12 cellular contexts compared by ENCODE assay signal in the genomic region with DNA sequence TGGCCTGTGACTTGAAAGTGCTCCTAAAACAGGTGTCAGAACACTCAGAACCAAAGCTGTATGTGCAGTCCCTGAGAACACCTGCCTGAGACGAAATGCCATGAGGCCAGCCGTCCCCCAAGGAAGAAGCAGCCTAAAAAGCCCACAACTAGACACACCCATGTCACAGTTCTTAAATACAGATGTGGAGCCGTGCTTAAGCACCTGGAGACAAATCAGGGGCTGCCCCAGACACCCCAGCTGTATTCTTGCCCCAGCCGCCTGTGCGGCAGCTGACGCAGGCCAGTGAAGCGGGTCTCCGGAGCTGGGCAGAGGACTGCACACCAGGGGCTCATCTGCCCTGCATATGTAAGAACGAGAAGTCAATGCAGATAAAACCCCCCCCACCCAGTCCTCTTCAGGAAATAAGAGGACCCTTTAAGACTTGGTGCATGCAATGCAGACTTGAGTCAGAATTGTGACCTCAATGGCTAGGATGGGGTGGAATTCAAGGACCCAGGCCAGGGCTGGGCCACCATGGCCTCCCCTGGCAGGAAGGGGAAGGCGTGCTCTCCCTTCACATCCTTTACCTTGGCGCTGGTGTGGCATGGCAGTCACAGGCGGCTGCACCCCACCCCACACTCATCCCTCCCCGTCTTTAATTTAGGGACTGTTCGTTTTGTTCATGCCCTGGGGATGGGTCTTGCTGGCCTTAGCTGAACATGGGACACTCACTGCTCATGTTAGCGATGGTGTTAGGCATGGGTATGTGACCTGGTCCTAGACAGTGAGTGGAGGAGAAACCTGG. TPM values are rescaled to one million over a fixed set of nuclear protein-coding genes. Genes with fewer than 3 reads are reported as not detected.
DNase-seq lines count a peak whose midpoint lies in the region; ATAC-seq and TF ChIP-seq lines count a peak whose summit lies in the region.
"Had no signal": no experiment of that assay in that cellular context is flagged by ENCODE, and none has a peak within 500 bp of the region (broad histone marks: within the 10 kb centered on the region; RNA-seq: fewer than 3 reads in every experiment).

No MANE protein-coding gene starts in this region.

- H3K4me2 ChIP-seq in Karpas-422 (ENCODE audit: low read depth, low read length, poor library complexity, severe bottlenecking): no peak overlapping the region

- intact Hi-C loops in gastrocnemius medialis (cut with DNase I; ENCODE audit: low total_unique reads) (no loop called here), lower lobe of right lung (cut with DNase I) (no loop called here)

- H3K9me3 Mint-ChIP-seq in stimulated activated naive B cell treated with anti-CD40 and anti-IgM and Interleukin-4, amounts not matched to agents 10 μg/mL and 1 μg/mL and 100 μg/mL, for 72 hours: no peaks in the 10 kb centered on the region
- no peaks in the 10 kb centered on the region for H3K9me3 Mint-ChIP-seq in activated naive CD8-positive, alpha-beta T cell treated with anti-CD3 and anti-CD28 coated beads, Interleukin-2, amount 50 U/mL, for 24 hours
- H3K9me3 Mint-ChIP-seq: activated naive CD8-positive, alpha-beta T cell treated with anti-CD3 and anti-CD28 coated beads for 36 hours had no signal

- H3K4me3 ChIP-seq in Karpas-422 (ENCODE audit: low read length) (no peak overlapping the region), gastrocnemius medialis (no peak overlapping the region), lower lobe of right lung (no peak overlapping the region)
- H3K4me3 ChIP-seq: ovary had no signal

- no peak overlapping the region for H3K4me3 Mint-ChIP-seq in stimulated activated naive B cell treated with anti-CD40 and anti-IgM and Interleukin-4, amounts not matched to agents 10 μg/mL and 1 μg/mL and 100 μg/mL, for 72 hours
- H3K4me3 Mint-ChIP-seq in activated naive CD8-positive, alpha-beta T cell treated with anti-CD3 and anti-CD28 coated beads, Interleukin-2, amount 50 U/mL, for 24 hours: no peak overlapping the region
- H3K4me3 Mint-ChIP-seq: activated naive CD8-positive, alpha-beta T cell treated with anti-CD3 and anti-CD28 coated beads for 36 hours had no signal

- H4K20me1 ChIP-seq in Karpas-422 (ENCODE audit: insufficient read depth, low read depth, low read length): 0 out of 2 replicates have a peak, but pooled peaks cover 10% of the 10 kb centered on the region

- in situ Hi-C loops in gastrocnemius medialis (cut with MboI; ENCODE audit: low sequenced_read_pairs in 4 of 4): loop anchor here in 1 of 4 donors (25.0 kb wide), 1 partner anchor 193 kb away; no protein-coding TSS in a partner anchor

- H3K27ac ChIP-seq in Karpas-422 (ENCODE audit: low read length) (no peak overlapping the region), gastrocnemius medialis (no peak overlapping the region), lower lobe of right lung (no peak overlapping the region)
- H3K27ac ChIP-seq: ovary had no signal

- H3K36me3 Mint-ChIP-seq in stimulated activated naive B cell treated with anti-CD40 and anti-IgM and Interleukin-4, amounts not matched to agents 10 μg/mL and 1 μg/mL and 100 μg/mL, for 72 hours: peaks cover 2 to 22% of the 10 kb centered on the region in 2 donors
- no peaks in the 10 kb centered on the region for H3K36me3 Mint-ChIP-seq in activated naive CD8-positive, alpha-beta T cell treated with anti-CD3 and anti-CD28 coated beads, Interleukin-2, amount 50 U/mL, for 24 hours (ENCODE audit: low read depth)
- H3K36me3 Mint-ChIP-seq: activated naive CD8-positive, alpha-beta T cell treated with anti-CD3 and anti-CD28 coated beads for 36 hours had no signal

- no peaks in the 10 kb centered on the region for H3K79me2 ChIP-seq in Karpas-422 (ENCODE audit: low read length)

- H3K36me3 ChIP-seq in Karpas-422 (ENCODE audit: insufficient read depth, low read length): no peaks in the 10 kb centered on the region
- no peaks in the 10 kb centered on the region for H3K36me3 ChIP-seq in gastrocnemius medialis
- H3K36me3 ChIP-seq in lower lobe of right lung: no peaks in the 10 kb centered on the region
- H3K36me3 ChIP-seq: ovary had no signal

- no peaks in the 10 kb centered on the region for H3K9me2 ChIP-seq in Karpas-422 (replicated peaks; ENCODE audit: insufficient read depth, low read length)

- H3K9me3 ChIP-seq in Karpas-422 (ENCODE audit: low read length) (no peaks in the 10 kb centered on the region), gastrocnemius medialis (no peaks in the 10 kb centered on the region), lower lobe of right lung (no peaks in the 10 kb centered on the region)
- H3K9me3 ChIP-seq: ovary had no signal

- H3K4me1 ChIP-seq in Karpas-422 (ENCODE audit: low read length) (peaks cover 10% of the 10 kb centered on the region; the same call in 1 of the 2 replicates), gastrocnemius medialis (peaks cover under 1 to 3% of the 10 kb centered on the region in 2 donors), lower lobe of right lung (peaks cover 3% of the 10 kb centered on the region)

- DNase-seq in Karpas-422: peak; percentile 51
- DNase-seq in stimulated activated naive B cell treated with anti-CD40 and anti-IgM and Interleukin-4, amounts not matched to agents 10 μg/mL and 1 μg/mL and 100 μg/mL, for 72 hours: peak; percentile 82
- DNase-seq in gastrocnemius medialis: no peak
- no peak for DNase-seq in lower lobe of right lung
- DNase-seq in activated naive CD8-positive, alpha-beta T cell treated with anti-CD3 and anti-CD28 coated beads, Interleukin-2, amount 50 U/mL, for 24 hours: no peak
- DNase-seq: activated CD4-positive, alpha-beta T cell treated with anti-CD3 and anti-CD28 coated beads for 1 hour; activated naive CD8-positive, alpha-beta T cell treated with anti-CD3 and anti-CD28 coated beads for 36 hours; NCI-H1092 treated with DMSO at 0.1 percent for 48 hours; RPMI8226 had no signal

- peaks cover 21 to 42% of the 10 kb centered on the region in 2 donors for H3K4me1 Mint-ChIP-seq in stimulated activated naive B cell treated with anti-CD40 and anti-IgM and Interleukin-4, amounts not matched to agents 10 μg/mL and 1 μg/mL and 100 μg/mL, for 72 hours
- no peaks in the 10 kb centered on the region for H3K4me1 Mint-ChIP-seq in activated naive CD8-positive, alpha-beta T cell treated with anti-CD3 and anti-CD28 coated beads, Interleukin-2, amount 50 U/mL, for 24 hours

- H2AFZ ChIP-seq in Karpas-422 (ENCODE audit: low read length): no peak overlapping the region

- TF ChIP-seq CTCF in gastrocnemius medialis (IDR thresholded peaks at IDR 0.05 in 4 of 5, conservative IDR thresholded peaks at IDR 0.05 in 1 of 5) (no peak), lower lobe of right lung (IDR thresholded peaks at IDR 0.05) (no peak)

- H3K27me3 Mint-ChIP-seq in stimulated activated naive B cell treated with anti-CD40 and anti-IgM and Interleukin-4, amounts not matched to agents 10 μg/mL and 1 μg/mL and 100 μg/mL, for 72 hours: no peaks in the 10 kb centered on the region
- H3K27me3 Mint-ChIP-seq in activated naive CD8-positive, alpha-beta T cell treated with anti-CD3 and anti-CD28 coated beads, Interleukin-2, amount 50 U/mL, for 24 hours: no peaks in the 10 kb centered on the region
- H3K27me3 Mint-ChIP-seq: activated naive CD8-positive, alpha-beta T cell treated with anti-CD3 and anti-CD28 coated beads for 36 hours had no signal

- peak; percentile 85 for ATAC-seq in GM19351 (IDR thresholded peaks at IDR 0.05; ENCODE audit: unreplicated experiment)
- peak; percentile 69 for ATAC-seq in HG02852 (IDR thresholded peaks at IDR 0.05; ENCODE audit: unreplicated experiment)
- ATAC-seq in stimulated activated naive B cell treated with anti-CD40 and anti-IgM and Interleukin-4, amounts not matched to agents 10 μg/mL and 1 μg/mL and 100 μg/mL, for 72 hours (replicated peaks): peak; percentile 75 to 81
- no peak for ATAC-seq in gastrocnemius medialis
- ATAC-seq in lower lobe of right lung: no peak
- no peak for ATAC-seq in activated naive CD8-positive, alpha-beta T cell treated with anti-CD3 and anti-CD28 coated beads, Interleukin-2, amount 50 U/mL, for 24 hours

- H3K27ac Mint-ChIP-seq in stimulated activated naive B cell treated with anti-CD40 and anti-IgM and Interleukin-4, amounts not matched to agents 10 μg/mL and 1 μg/mL and 100 μg/mL, for 72 hours: peak overlapping the region; percentile 99
- no peak overlapping the region for H3K27ac Mint-ChIP-seq in activated naive CD8-positive, alpha-beta T cell treated with anti-CD3 and anti-CD28 coated beads, Interleukin-2, amount 50 U/mL, for 24 hours
- H3K27ac Mint-ChIP-seq: activated naive CD8-positive, alpha-beta T cell treated with anti-CD3 and anti-CD28 coated beads for 36 hours had no signal

- H3K27me3 ChIP-seq in Karpas-422 (ENCODE audit: low read length): no peaks in the 10 kb centered on the region
- H3K27me3 ChIP-seq in gastrocnemius medialis: no peaks in the 10 kb centered on the region
- no peaks in the 10 kb centered on the region for H3K27me3 ChIP-seq in lower lobe of right lung (ENCODE audit: low read depth)
- H3K27me3 ChIP-seq: ovary had no signal

- no peak for TF ChIP-seq POLR2A in gastrocnemius medialis (IDR thresholded peaks at IDR 0.05)

- H3K9ac ChIP-seq in Karpas-422 (ENCODE audit: low read length): no peak overlapping the region

RNA-seq across cellular contexts. Expression of a gene that starts 27.7 kb away (rescaled TPM):
- total RNA-seq in Karpas-422 (2014; rRNA removed; shearing (Covaris generic); ENCODE audit: low replicate concordance): 7.5 and 15.8 TPM in 2 replicates
- total RNA-seq in gastrocnemius medialis: 10 to 100 TPM; 12.7 to 27.9 (median 19.5) TPM
- 48.1 TPM for total RNA-seq in lower lobe of right lung

Comparison
In these comparisons a context has a peak if more than half of its experiments do, and no peak if none do; other contexts are left out.
1. ATAC-seq: peak in GM19351 (single experiment), HG02852 (single experiment) and stimulated activated naive B cell treated with anti-CD40 and anti-IgM and Interleukin-4, amounts not matched to agents 10 μg/mL and 1 μg/mL and 100 μg/mL, for 72 hours (2 of 2); none in gastrocnemius medialis (0 of 2), lower lobe of right lung (0 of 2) and activated naive CD8-positive, alpha-beta T cell treated with anti-CD3 and anti-CD28 coated beads, Interleukin-2, amount 50 U/mL, for 24 hours (single experiment).
2. DNase-seq: peak in Karpas-422 (single experiment) and stimulated activated naive B cell treated with anti-CD40 and anti-IgM and Interleukin-4, amounts not matched to agents 10 μg/mL and 1 μg/mL and 100 μg/mL, for 72 hours (single experiment); none in gastrocnemius medialis (0 of 2), lower lobe of right lung (single experiment) and activated naive CD8-positive, alpha-beta T cell treated with anti-CD3 and anti-CD28 coated beads, Interleukin-2, amount 50 U/mL, for 24 hours (single experiment).